ENCODE assay signal across 9 cellular contexts in genomic region chr3:64743844-64744243, GRCh38.
"Had no signal": no experiment of that assay in that cellular context is flagged by ENCODE, and none has a peak within 500 bp of the region (broad histone marks: within the 10 kb centered on the region; RNA-seq: fewer than 3 reads in every experiment).

No MANE protein-coding gene starts in this region.

- DNase-seq: GM23248, GOT3, H7, H9, HCEC 1CT, HFFc6 had no signal

- H3K9ac ChIP-seq: GM23248 had no signal

- H2AFZ ChIP-seq: GM23248, GM23338 had no signal

- H3K9me3 ChIP-seq: HAP-1 had no signal

- H3K4me2 ChIP-seq: GM23338 had no signal

- H3K27ac ChIP-seq: GM23248 had no signal

- ATAC-seq: GM23338, HCT116 had no signal

- H3K36me3 ChIP-seq: HAP-1 had no signal

- H3K4me3 ChIP-seq: GM23248, GM23338, HAP-1 had no signal
